Comparison of ENCODE assay signal across 8 cellular contexts in genomic region chr1:37513795-37514349, GRCh38. TPM values are rescaled to one million over a fixed set of nuclear protein-coding genes. Genes with fewer than 3 reads are reported as not detected.
DNase-seq lines count a peak whose midpoint lies in the region; ATAC-seq and TF ChIP-seq lines count a peak whose summit lies in the region.

No MANE protein-coding gene starts in this region.

- peaks cover 27 to 33% of the 10 kb centered on the region in 2 donors for H3K36me3 Mint-ChIP-seq in CD14-positive monocyte
- peaks cover 34% of the 10 kb centered on the region for H3K36me3 Mint-ChIP-seq in activated CD4-positive, alpha-beta T cell treated with anti-CD3 and anti-CD28 coated beads, Interleukin-2, amount 10 ng/mL, durations not matched to agents 24 days and 14 days (ENCODE audit: low read depth)
- H3K36me3 Mint-ChIP-seq in mesothelial cell of epicardium, result peaks cover 6% of the 10 kb centered on the region

- H3K4me3 Mint-ChIP-seq in CD14-positive monocyte (peak overlapping the region; percentile 96 to 98), mesothelial cell of epicardium (peak overlapping the region; percentile 93)
- H3K4me3 Mint-ChIP-seq in activated CD4-positive, alpha-beta T cell treated with anti-CD3 and anti-CD28 coated beads, Interleukin-2, amount 10 ng/mL, durations not matched to agents 24 days and 14 days, result peak overlapping the region; percentile 98

- peak; percentile 23 for ATAC-seq in GM21528 (IDR thresholded peaks at IDR 0.05; ENCODE audit: low FRiP score, unreplicated experiment)

- peaks cover 24% of the 10 kb centered on the region for H3K4me1 Mint-ChIP-seq in CD14-positive monocyte
- H3K4me1 Mint-ChIP-seq in activated CD4-positive, alpha-beta T cell treated with anti-CD3 and anti-CD28 coated beads, Interleukin-2, amount 10 ng/mL, durations not matched to agents 24 days and 14 days, result peaks cover 38% of the 10 kb centered on the region
- H3K4me1 Mint-ChIP-seq in mesothelial cell of epicardium, result peaks cover 17% of the 10 kb centered on the region

- H3K9me3 Mint-ChIP-seq in CD14-positive monocyte (peaks cover 0 to under 1% (median 0%) of the 10 kb centered on the region in 7 donors), mesothelial cell of epicardium (no peaks in the 10 kb centered on the region)
- no peaks in the 10 kb centered on the region for H3K9me3 Mint-ChIP-seq in activated CD4-positive, alpha-beta T cell treated with anti-CD3 and anti-CD28 coated beads, Interleukin-2, amount 10 ng/mL, durations not matched to agents 24 days and 14 days

- H3K27ac Mint-ChIP-seq in CD14-positive monocyte (peak overlapping the region in 6 of 7 donors; percentile 69 to 90 (median 82)), mesothelial cell of epicardium (peak overlapping the region; percentile 94)
- H3K27ac Mint-ChIP-seq in activated CD4-positive, alpha-beta T cell treated with anti-CD3 and anti-CD28 coated beads, Interleukin-2, amount 10 ng/mL, durations not matched to agents 24 days and 14 days, result peak overlapping the region; percentile 96

- H3K27me3 Mint-ChIP-seq in CD14-positive monocyte (ENCODE audit: low read depth in 3 of 3), result peaks cover 1 to 2% (median 2%) of the 10 kb centered on the region in 3 donors
- H3K27me3 Mint-ChIP-seq in activated CD4-positive, alpha-beta T cell treated with anti-CD3 and anti-CD28 coated beads, Interleukin-2, amount 10 ng/mL, durations not matched to agents 24 days and 14 days, result no peaks in the 10 kb centered on the region
- H3K27me3 Mint-ChIP-seq in mesothelial cell of epicardium (ENCODE audit: low read depth), result peaks cover 3% of the 10 kb centered on the region

- TF ChIP-seq CTCF in CD14-positive monocyte (IDR thresholded peaks at IDR 0.05) (no peak), mesothelial cell of epicardium (IDR thresholded peaks at IDR 0.05; ENCODE audit: unreplicated experiment) (no peak)

- intact Hi-C loops in CD14-positive monocyte (cut with micrococcal nuclease), result loop anchor here in 1 of 2 donors (5.0 kb wide), 1 partner anchor 38 kb away; the partner anchor contains the start of gene SNIP1
- intact Hi-C loops in activated CD4-positive, alpha-beta T cell treated with anti-CD3 and anti-CD28 coated beads, Interleukin-2, amount 10 ng/mL, durations not matched to agents 24 days and 14 days (cut with micrococcal nuclease), result loop anchor here (1.0 to 2.0 kb wide), 3 partner anchors 35 to 176 kb away; partner anchors contain the start of gene SNIP1

- no peak for DNase-seq in CD14-positive monocyte (ENCODE audit: low spot score)
- DNase-seq in NCI-H146 treated with DMSO at 0.1 percent for 48 hours (lab: John Stamatoyannopoulos, UW; ENCODE audit: unreplicated experiment), result peak; percentile 49
- DNase-seq in activated CD4-positive, alpha-beta T cell treated with anti-CD3 and anti-CD28 coated beads, Interleukin-2, amount 10 ng/mL, durations not matched to agents 24 days and 14 days, result peak; percentile 85
- DNase-seq in ecto neural progenitor cell (ENCODE audit: low spot score), result peak; percentile 61
- DNase-seq in mesothelial cell of epicardium (ENCODE audit: low spot score in 2 of 2, unreplicated experiment in 2 of 2), result peak; percentile 23 to 43
- DNase-seq in stimulated activated CD8-positive, alpha-beta memory T cell treated with anti-CD3 and anti-CD28 coated beads, Interleukin-7, amount 100 ng/mL, for 4 hours (ENCODE audit: low read depth in 2 of 2), result peak; percentile 66 to 72
- DNase-seq in SKM-1 treated with dmso at 0.1 percent for 144 hours (lab: John Stamatoyannopoulos, UW; ENCODE audit: unreplicated experiment), result no peak

RNA-seq across cellular contexts. Expression of gene MEAF6, which starts 0.7 kb away (rescaled TPM):
- polyA plus RNA-seq in CD14-positive monocyte, result 10 to 100 TPM; 79.2 to 99.8 TPM
- total RNA-seq in activated CD4-positive, alpha-beta T cell treated with anti-CD3 and anti-CD28 coated beads, Interleukin-2, amount 10 ng/mL, durations not matched to agents 24 days and 14 days, result 94.4 and 95.6 TPM in 2 replicates
- 58.2 to 58.7 TPM (median 58.4 TPM) in 3 replicates for total RNA-seq in mesothelial cell of epicardium

RNA-seq across cellular contexts. Expression of gene ZC3H12A, which starts 39.5 kb away (rescaled TPM):
- polyA plus RNA-seq in CD14-positive monocyte, result 1 to 10 TPM; 5.2 to 5.8 TPM
- 39.3 and 40.4 TPM in 2 replicates for total RNA-seq in activated CD4-positive, alpha-beta T cell treated with anti-CD3 and anti-CD28 coated beads, Interleukin-2, amount 10 ng/mL, durations not matched to agents 24 days and 14 days
- total RNA-seq in mesothelial cell of epicardium, result 8.9 to 11.1 TPM (median 9.2 TPM) in 3 replicates

RNA-seq across cellular contexts. Expression of gene SNIP1, which starts 40.2 kb away (rescaled TPM):
- polyA plus RNA-seq in CD14-positive monocyte, result 1 to 10 TPM; 1.6 to 3.3 TPM
- 22.7 and 25.4 TPM in 2 replicates for total RNA-seq in activated CD4-positive, alpha-beta T cell treated with anti-CD3 and anti-CD28 coated beads, Interleukin-2, amount 10 ng/mL, durations not matched to agents 24 days and 14 days
- total RNA-seq in mesothelial cell of epicardium, result 22.9 to 27.1 TPM (median 23.7 TPM) in 3 replicates

RNA-seq across cellular contexts. Expression of gene DNALI1, which starts 42.9 kb away (rescaled TPM):
- polyA plus RNA-seq in CD14-positive monocyte, result not detected
- not detected in 2 replicates for total RNA-seq in activated CD4-positive, alpha-beta T cell treated with anti-CD3 and anti-CD28 coated beads, Interleukin-2, amount 10 ng/mL, durations not matched to agents 24 days and 14 days
- 12.5 to 15.7 TPM (median 14.9 TPM) in 3 replicates for total RNA-seq in mesothelial cell of epicardium

Comparison
In these comparisons a context has a peak if more than half of its experiments do, and no peak if none do; other contexts are left out.
1. DNase-seq: peak in NCI-H146 treated with DMSO at 0.1 percent for 48 hours (single experiment), activated CD4-positive, alpha-beta T cell treated with anti-CD3 and anti-CD28 coated beads, Interleukin-2, amount 10 ng/mL, durations not matched to agents 24 days and 14 days (single experiment), ecto neural progenitor cell (single experiment), mesothelial cell of epicardium (2 of 2) and stimulated activated CD8-positive, alpha-beta memory T cell treated with anti-CD3 and anti-CD28 coated beads, Interleukin-7, amount 100 ng/mL, for 4 hours (2 of 2); none in CD14-positive monocyte (single experiment) and SKM-1 treated with dmso at 0.1 percent for 144 hours (single experiment).
2. Peak in every context shown above with its lines, with median percentiles within 50 percentile points of each other: H3K27ac Mint-ChIP-seq and H3K4me3 Mint-ChIP-seq.